Comparison of ENCODE assay signal across 14 cellular contexts in the genomic region with DNA sequence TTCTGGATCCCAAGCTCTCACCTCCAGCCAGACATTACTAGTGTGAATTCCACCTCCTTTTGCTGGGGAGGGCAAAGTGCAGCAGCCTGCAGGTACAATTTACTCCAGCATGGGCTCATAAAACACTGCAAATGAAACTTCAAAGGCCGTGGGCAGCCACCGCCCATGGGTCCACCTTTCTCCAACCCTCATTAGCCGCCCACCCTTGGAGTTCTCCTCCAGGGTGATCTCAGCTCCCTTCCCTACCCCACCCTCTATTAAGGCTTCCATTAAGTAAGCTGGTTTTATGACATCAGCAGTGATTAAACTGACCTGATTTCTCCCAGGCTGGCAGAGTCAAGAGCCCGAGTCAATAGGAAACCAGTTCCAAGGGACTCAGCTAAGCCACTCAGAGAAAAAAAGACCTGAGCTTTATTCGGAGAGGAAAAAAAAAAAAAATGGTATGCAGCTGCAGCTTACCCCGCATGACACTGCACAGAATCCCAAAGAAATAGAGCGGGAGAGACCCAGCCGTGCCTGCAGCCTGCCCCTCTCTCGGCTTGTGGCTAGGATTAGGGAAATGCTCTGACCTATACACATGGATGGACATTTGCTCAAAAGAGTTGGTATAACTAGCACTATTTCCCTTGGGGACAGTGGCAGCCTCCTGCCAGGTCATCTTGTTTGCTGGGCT.
DNase-seq lines count a peak whose midpoint lies in the region; TF ChIP-seq lines count a peak whose summit lies in the region.
"Had no signal": no experiment of that assay in that cellular context is flagged by ENCODE, and none has a peak within 500 bp of the region (broad histone marks: within the 10 kb centered on the region; RNA-seq: fewer than 3 reads in every experiment).

No MANE protein-coding gene starts in this region.

- H3K9ac ChIP-seq in endodermal cell (ENCODE audit: extremely low read depth, low read length, poor library complexity, severe bottlenecking), result no peak overlapping the region

- H3K9me3 ChIP-seq in Caco-2, result no peaks in the 10 kb centered on the region; the same call in 1 of the 2 replicates
- H3K9me3 ChIP-seq in endodermal cell (ENCODE audit: control insufficient read depth, low read length), result no peaks in the 10 kb centered on the region

- H3K9me3 Mint-ChIP-seq in Caco-2 (ENCODE audit: unreplicated experiment), result no peaks in the 10 kb centered on the region
- H3K9me3 Mint-ChIP-seq in endodermal cell, result peaks cover 11% of the 10 kb centered on the region
- peaks cover 18% of the 10 kb centered on the region for H3K9me3 Mint-ChIP-seq in nephron progenitor cell

- peaks cover 34% of the 10 kb centered on the region for H3K4me1 Mint-ChIP-seq in Caco-2 (ENCODE audit: low read depth, unreplicated experiment)
- H3K4me1 Mint-ChIP-seq in endodermal cell, result peaks cover 56% of the 10 kb centered on the region
- H3K4me1 Mint-ChIP-seq in nephron progenitor cell, result peaks cover 68% of the 10 kb centered on the region

- CTCF ChIA-PET in Caco-2 (lab: Charles Lee), result interaction anchor here (0.7 to 1.3 kb wide), 3 partner anchors 39 to 211 kb away, joined by 4 to 10 read pairs (median 4); no protein-coding TSS in a partner anchor

- H3K27me3 Mint-ChIP-seq in Caco-2 (ENCODE audit: insufficient read depth, unreplicated experiment), result no peaks in the 10 kb centered on the region
- H3K27me3 Mint-ChIP-seq in endodermal cell (ENCODE audit: insufficient read depth), result no peaks in the 10 kb centered on the region
- no peaks in the 10 kb centered on the region for H3K27me3 Mint-ChIP-seq in nephron progenitor cell (ENCODE audit: low read depth, poor library complexity)

- no TSS peak for BruUV-seq in Caco-2 (replicated peaks; lab: Mats Ljungman, UMichigan)

- H3K27ac Mint-ChIP-seq in Caco-2 (ENCODE audit: unreplicated experiment) (peak overlapping the region; percentile 84), endodermal cell (no peak overlapping the region), nephron progenitor cell (peak overlapping the region; percentile 68)
- H3K27ac Mint-ChIP-seq: activated naive CD8-positive, alpha-beta T cell treated with anti-CD3 and anti-CD28 coated beads, Interleukin-2, amount 10 ng/mL, durations not matched to agents 7 days and 5 days; T-helper 1 cell treated with Interleukin-12 subunit alpha and Interleukin-12 subunit beta and Interleukin-4 antibody, amounts not matched to agents 30 μg/mL and 1 μg/mL, for 36 hours had no signal

- no peak overlapping the region for H3K27ac ChIP-seq in endodermal cell (ENCODE audit: low read depth, low read length)
- no peak overlapping the region for H3K27ac ChIP-seq in substantia nigra (ENCODE audit: low read depth, low read length, poor library complexity, severe bottlenecking)

- H3K4me1 ChIP-seq in Caco-2, result peaks cover 45% of the 10 kb centered on the region
- H3K4me1 ChIP-seq in endodermal cell (ENCODE audit: control insufficient read depth, insufficient read depth, low read length), result peaks cover 9% of the 10 kb centered on the region

- intact Hi-C loops in Caco-2 (cut with micrococcal nuclease; ENCODE audit: unreplicated experiment), result loop anchor here (1.0 to 5.0 kb wide), 3 partner anchors 49 to 388 kb away; no protein-coding TSS in a partner anchor

- H3K36me3 ChIP-seq in Caco-2 (ENCODE audit: control insufficient read depth, insufficient read depth, low read length) (no peaks in the 10 kb centered on the region), endodermal cell (ENCODE audit: control insufficient read depth, insufficient read depth, low read length) (no peaks in the 10 kb centered on the region)

- POLR2A ChIA-PET in Caco-2 (lab: Charles Lee), result no interaction called here

- DNase-seq in Caco-2, result peak; percentile 76 to 89
- peak; percentile 35 for DNase-seq in NCI-H2029 treated with DMSO at 0.1 percent for 48 hours (lab: John Stamatoyannopoulos, UW)
- peak; percentile 56 for DNase-seq in endodermal cell
- DNase-seq in nephron progenitor cell, result no peak
- DNase-seq in middle frontal gyrus (ENCODE audit: extremely low spot score, low spot score), result no peak
- DNase-seq in SK-N-DZ (ENCODE audit: low spot score), result no peak
- DNase-seq in activated effector memory CD4-positive, alpha-beta T cell treated with anti-CD3 and anti-CD28 coated beads, Interleukin-2, amount 50 U/mL, for 16 hours, result no peak
- DNase-seq in substantia nigra (lab: John Stamatoyannopoulos, UW), result no peak
- DNase-seq: activated naive CD8-positive, alpha-beta T cell treated with anti-CD3 and anti-CD28 coated beads, Interleukin-2, amount 10 ng/mL, durations not matched to agents 7 days and 5 days; Calu3; central memory CD4-positive, alpha-beta T cell; NCI-H524 treated with DMSO at 0.1 percent for 48 hours; RPMI8226 had no signal

- TF ChIP-seq CTCF in Caco-2 (IDR thresholded peaks at IDR 0.05; ENCODE audit: insufficient read depth in 1 of 2, low read depth in 1 of 2, low read length in 1 of 2, severe bottlenecking in 1 of 2, unreplicated experiment in 1 of 2) (no peak), endodermal cell (conservative IDR thresholded peaks at IDR 0.05) (no peak), nephron progenitor cell (IDR thresholded peaks at IDR 0.05) (no peak)

- H3K4me3 ChIP-seq in Caco-2 (ENCODE audit: low read depth, low read length) (no peak overlapping the region), endodermal cell (ENCODE audit: low read length) (no peak overlapping the region)

- 67 to 82% methylated on average over 9 of the region's 9 CpGs for WGBS in endodermal cell (ENCODE audit: insufficient coverage in 1 of 2, insufficient read length in 1 of 2), 2 experiments

- H3K36me3 Mint-ChIP-seq in Caco-2 (ENCODE audit: insufficient read depth, unreplicated experiment), result peaks cover 8% of the 10 kb centered on the region
- no peaks in the 10 kb centered on the region for H3K36me3 Mint-ChIP-seq in endodermal cell (ENCODE audit: low read depth)
- H3K36me3 Mint-ChIP-seq in nephron progenitor cell (ENCODE audit: low read depth), result peaks cover 19% of the 10 kb centered on the region
- H3K36me3 Mint-ChIP-seq: activated naive CD8-positive, alpha-beta T cell treated with anti-CD3 and anti-CD28 coated beads, Interleukin-2, amount 10 ng/mL, durations not matched to agents 7 days and 5 days had no signal

- H3K4me3 Mint-ChIP-seq in Caco-2 (ENCODE audit: unreplicated experiment) (peak overlapping the region; percentile 38), endodermal cell (no peak overlapping the region), nephron progenitor cell (no peak overlapping the region)
- H3K4me3 Mint-ChIP-seq: activated naive CD8-positive, alpha-beta T cell treated with anti-CD3 and anti-CD28 coated beads, Interleukin-2, amount 10 ng/mL, durations not matched to agents 7 days and 5 days; T-helper 1 cell treated with Interleukin-12 subunit alpha and Interleukin-12 subunit beta and Interleukin-4 antibody, amounts not matched to agents 30 μg/mL and 1 μg/mL, for 36 hours had no signal

- H3K27me3 ChIP-seq in Caco-2 (replicated peaks; ENCODE audit: control insufficient read depth, insufficient read depth, low read length) (no peaks in the 10 kb centered on the region), endodermal cell (ENCODE audit: control insufficient read depth, insufficient read depth, low read length, poor library complexity, severe bottlenecking) (no peaks in the 10 kb centered on the region)

Comparison
In these comparisons a context has a peak if more than half of its experiments do, and no peak if none do; other contexts are left out.
1. DNase-seq: peak in Caco-2 (2 of 2), NCI-H2029 treated with DMSO at 0.1 percent for 48 hours (single experiment) and endodermal cell (single experiment); none in nephron progenitor cell (single experiment), middle frontal gyrus (single experiment), SK-N-DZ (single experiment), activated effector memory CD4-positive, alpha-beta T cell treated with anti-CD3 and anti-CD28 coated beads, Interleukin-2, amount 50 U/mL, for 16 hours (single experiment) and substantia nigra (0 of 49).